Comparison of ENCODE assay signal across 24 cellular contexts in genomic region chr12:25248137-25248536, GRCh38. TPM values are rescaled to one million over a fixed set of nuclear protein-coding genes. Genes with fewer than 3 reads are reported as not detected.
DNase-seq lines count a peak whose midpoint lies in the region; ATAC-seq and TF ChIP-seq lines count a peak whose summit lies in the region.
"Had no signal": no experiment of that assay in that cellular context is flagged by ENCODE, and none has a peak within 500 bp of the region (broad histone marks: within the 10 kb centered on the region; RNA-seq: fewer than 3 reads in every experiment).

No MANE protein-coding gene starts in this region.

- H3K27me3 ChIP-seq in heart left ventricle (no peaks in the 10 kb centered on the region), WERI-Rb-1 (ENCODE audit: insufficient read depth, low read depth, severe bottlenecking) (no peaks in the 10 kb centered on the region), spleen (replicated peaks in 1 of 7) (no peaks in the 10 kb centered on the region)
- H3K27me3 ChIP-seq: ascending aorta had no signal

- intact Hi-C loops in Right ventricle myocardium superior (cut with DNase I), result no loop called here
- intact Hi-C loops in heart left ventricle (cut with DNase I), result loop anchor here in 1 of 10 donors (5.0 kb wide), 1 partner anchor 51 kb away; the partner anchor contains the start of genes DNAI7 and ETFRF1
- intact Hi-C loops in spleen (cut with DNase I; ENCODE audit: low total_unique reads), result no loop called here

- H3K27ac Mint-ChIP-seq in naive B cell, result peak overlapping the region in 1 of 6 donors; percentile 34
- H3K27ac Mint-ChIP-seq in activated CD8-positive, alpha-beta T cell treated with anti-CD3 and anti-CD28 coated beads, Interleukin-2, amount 10 ng/mL, durations not matched to agents 7 days and 5 days, result no peak overlapping the region
- H3K27ac Mint-ChIP-seq: activated naive CD4-positive, alpha-beta T cell treated with anti-CD3 and anti-CD28 coated beads, Interleukin-2, amount 50 U/mL, for 72 hours had no signal

- whole genome bisulfite sequencing in heart left ventricle, 4 donors, result 93 to 97% (median 96%) methylated on average over 20 of the region's 20 CpGs
- WGBS in spleen, 5 donors, result 95 to 97% (median 96%) methylated on average over 20 of the region's 20 CpGs

- H3K4me1 ChIP-seq in heart left ventricle, result peaks cover 0 to 30% (median 12%) of the 10 kb centered on the region in 12 donors
- peaks cover 3 to 68% (median 35%) of the 10 kb centered on the region in 6 donors for H3K4me1 ChIP-seq in spleen

- TF ChIP-seq POLR2A in heart left ventricle (IDR thresholded peaks at IDR 0.05) (no peak), spleen (IDR thresholded peaks at IDR 0.05) (no peak)

- peak; percentile 27 for DNase-seq in Right ventricle myocardium superior
- DNase-seq in heart left ventricle, result no peak
- peak; percentile 33 for DNase-seq in WERI-Rb-1
- no peak for DNase-seq in naive B cell
- no peak for DNase-seq in HT-29 (ENCODE audit: low spot score)
- DNase-seq in spleen, result no peak
- no peak for DNase-seq in activated CD8-positive, alpha-beta T cell treated with anti-CD3 and anti-CD28 coated beads, Interleukin-2, amount 10 ng/mL, durations not matched to agents 7 days and 5 days
- DNase-seq: ACHN; activated CD4-positive, CD25-positive, alpha-beta regulatory T cell treated with anti-CD3 and anti-CD28 coated beads, Interleukin-2, amount 50 U/mL, for 72 hours; C1 segment of cervical spinal cord; central memory CD4-positive, alpha-beta T cell; KG1; lower lobe of right lung; NCI-H146; NCI-H446 treated with DMSO at 0.1 percent for 48 hours; PC-3; SHP77 had no signal

- ATAC-seq in Right ventricle myocardium superior (ENCODE audit: poor library complexity) (no peak), heart left ventricle (no peak), naive B cell (ENCODE audit: low read depth in 2 of 2) (no peak), GM21515 (IDR thresholded peaks at IDR 0.05; ENCODE audit: unreplicated experiment) (no peak)
- no peak for ATAC-seq in activated CD8-positive, alpha-beta T cell treated with anti-CD3 and anti-CD28 coated beads, Interleukin-2, amount 10 ng/mL, durations not matched to agents 7 days and 5 days
- ATAC-seq: activated naive CD4-positive, alpha-beta T cell treated with anti-CD3 and anti-CD28 coated beads, Interleukin-2, amount 50 U/mL, for 72 hours; lower lobe of right lung; PC-3 had no signal

- H3K27ac ChIP-seq in heart left ventricle (no peak overlapping the region), WERI-Rb-1 (no peak overlapping the region), spleen (no peak overlapping the region)
- H3K27ac ChIP-seq: ascending aorta, lower lobe of right lung had no signal

- H3K9me3 Mint-ChIP-seq in naive B cell, result no peaks in the 10 kb centered on the region
- no peaks in the 10 kb centered on the region for H3K9me3 Mint-ChIP-seq in activated CD8-positive, alpha-beta T cell treated with anti-CD3 and anti-CD28 coated beads, Interleukin-2, amount 10 ng/mL, durations not matched to agents 7 days and 5 days (ENCODE audit: insufficient read depth)
- H3K9me3 Mint-ChIP-seq: activated naive CD4-positive, alpha-beta T cell treated with anti-CD3 and anti-CD28 coated beads, Interleukin-2, amount 50 U/mL, for 72 hours had no signal

- H3K27me3 Mint-ChIP-seq in naive B cell, result no peaks in the 10 kb centered on the region
- peaks cover 2% of the 10 kb centered on the region for H3K27me3 Mint-ChIP-seq in activated CD8-positive, alpha-beta T cell treated with anti-CD3 and anti-CD28 coated beads, Interleukin-2, amount 10 ng/mL, durations not matched to agents 7 days and 5 days (ENCODE audit: low read depth)

- POLR2A ChIA-PET in activated CD8-positive, alpha-beta T cell treated with anti-CD3 and anti-CD28 coated beads, Interleukin-2, amount 10 ng/mL, durations not matched to agents 7 days and 5 days (lab: Charles Lee), result interaction anchor here (1.2 kb wide), 1 partner anchor 140 kb away, joined by 3 read pairs; no protein-coding TSS in a partner anchor

- H3K4me3 ChIP-seq in heart left ventricle (no peak overlapping the region), WERI-Rb-1 (ENCODE audit: low read depth, low read length) (no peak overlapping the region), spleen (no peak overlapping the region)
- H3K4me3 ChIP-seq: ascending aorta, lower lobe of right lung had no signal

- CTCF ChIA-PET in activated CD8-positive, alpha-beta T cell treated with anti-CD3 and anti-CD28 coated beads, Interleukin-2, amount 10 ng/mL, durations not matched to agents 7 days and 5 days (lab: Charles Lee), result interaction anchor here (1.4 to 1.5 kb wide), 2 partner anchors 136 to 139 kb away, joined by 4 to 8 read pairs; no protein-coding TSS in a partner anchor

- TF ChIP-seq CTCF in heart left ventricle (IDR thresholded peaks at IDR 0.05), result no peak
- no peak for TF ChIP-seq CTCF in WERI-Rb-1 (IDR thresholded peaks at IDR 0.05; ENCODE audit: low read depth, low read length)
- TF ChIP-seq CTCF in spleen (IDR thresholded peaks at IDR 0.05 in 8 of 11, conservative IDR thresholded peaks at IDR 0.05 in 3 of 11), result no peak

- peaks cover 0 to 10% of the 10 kb centered on the region in 2 donors for H3K36me3 Mint-ChIP-seq in naive B cell
- peaks cover 45% of the 10 kb centered on the region for H3K36me3 Mint-ChIP-seq in activated CD8-positive, alpha-beta T cell treated with anti-CD3 and anti-CD28 coated beads, Interleukin-2, amount 10 ng/mL, durations not matched to agents 7 days and 5 days (ENCODE audit: low read depth)

- H3K4me3 Mint-ChIP-seq in naive B cell, result peak overlapping the region in 5 of 8 donors; percentile 15 to 73 (median 39)
- H3K4me3 Mint-ChIP-seq in activated CD8-positive, alpha-beta T cell treated with anti-CD3 and anti-CD28 coated beads, Interleukin-2, amount 10 ng/mL, durations not matched to agents 7 days and 5 days, result no peak overlapping the region

- peaks cover 24 to 49% (median 36%) of the 10 kb centered on the region in 3 donors for H3K4me1 Mint-ChIP-seq in naive B cell
- H3K4me1 Mint-ChIP-seq in activated CD8-positive, alpha-beta T cell treated with anti-CD3 and anti-CD28 coated beads, Interleukin-2, amount 10 ng/mL, durations not matched to agents 7 days and 5 days (ENCODE audit: low read depth), result peaks cover 26% of the 10 kb centered on the region

- H3K36me3 ChIP-seq in heart left ventricle (peaks cover 0 to 19% (median 9%) of the 10 kb centered on the region in 9 donors), WERI-Rb-1 (peaks cover 13% of the 10 kb centered on the region; the same call in 1 of the 2 replicates), spleen (peaks cover 0 to 26% (median 0%) of the 10 kb centered on the region in 6 donors)
- H3K36me3 ChIP-seq: ascending aorta had no signal

- H3K9me3 ChIP-seq in heart left ventricle (no peaks in the 10 kb centered on the region), WERI-Rb-1 (ENCODE audit: severe bottlenecking) (no peaks in the 10 kb centered on the region), spleen (no peaks in the 10 kb centered on the region)
- H3K9me3 ChIP-seq: ascending aorta, lower lobe of right lung had no signal

RNA-seq across cellular contexts. Expression of gene KRAS, which starts 2.6 kb away (rescaled TPM):
- total RNA-seq in Right ventricle myocardium superior, result 9.7 TPM
- total RNA-seq in heart left ventricle, result 10 to 100 TPM in 8 of 9 donors, 1 to 10 TPM in 1; 6.3 to 16.0 (median 11.9) TPM
- 10 to 100 TPM in 1 of 2 donors, 1 to 10 TPM in 1; 3.1 to 16.1 TPM for polyA plus RNA-seq in heart left ventricle
- polyA plus RNA-seq in naive B cell (ENCODE audit: low read depth in 6 of 6), result 10 to 100 TPM; 13.5 to 27.8 (median 25.7) TPM
- 8.2 and 10.2 TPM in 2 replicates for total RNA-seq in HT-29 (2014; rRNA removed; shearing (Covaris generic))
- total RNA-seq in spleen, result 10 to 100 TPM; 19.0 to 30.3 (median 25.1) TPM
- 1 to 10 TPM; 5.6 to 7.6 (median 6.0) TPM for polyA plus RNA-seq in spleen
- 10 to 100 TPM; 33.4 to 37.6 TPM for total RNA-seq in activated CD8-positive, alpha-beta T cell treated with anti-CD3 and anti-CD28 coated beads, Interleukin-2, amount 10 ng/mL, durations not matched to agents 7 days and 5 days

RNA-seq across cellular contexts. Expression of gene ETFRF1, which starts 53.1 kb away (rescaled TPM):
- total RNA-seq in Right ventricle myocardium superior (69.4 TPM), heart left ventricle (10 to 100 TPM; 38.7 to 83.8 (median 52.3) TPM), spleen (10 to 100 TPM; 17.2 to 50.0 (median 22.6) TPM)
- polyA plus RNA-seq in heart left ventricle (10 to 100 TPM; 31.4 to 41.0 TPM), naive B cell (ENCODE audit: low read depth in 6 of 6) (10 to 100 TPM; 29.9 to 67.1 (median 39.5) TPM), spleen (10 to 100 TPM; 22.1 to 26.8 (median 25.2) TPM)
- 1.3 and 2.5 TPM in 2 replicates for total RNA-seq in HT-29 (2014; rRNA removed; shearing (Covaris generic))
- total RNA-seq in activated CD8-positive, alpha-beta T cell treated with anti-CD3 and anti-CD28 coated beads, Interleukin-2, amount 10 ng/mL, durations not matched to agents 7 days and 5 days, result 1 to 10 TPM; 8.9 to 9.7 TPM

RNA-seq across cellular contexts. Expression of gene DNAI7, which starts 53.2 kb away (rescaled TPM):
- 1.7 TPM for total RNA-seq in Right ventricle myocardium superior
- 1 to 10 TPM in 2 of 9 donors, under 1 TPM in 6, not detected in 1; 0.36 to 1.9 (median 0.85) TPM for total RNA-seq in heart left ventricle
- under 1 TPM; 0.10 to 0.23 TPM for polyA plus RNA-seq in heart left ventricle
- under 1 TPM in 2 of 6 donors, not detected in 4; 0.16 to 0.21 TPM for polyA plus RNA-seq in naive B cell (ENCODE audit: low read depth in 6 of 6)
- total RNA-seq in HT-29 (2014; rRNA removed; shearing (Covaris generic)), result not detected in 2 replicates
- total RNA-seq in spleen, result under 1 TPM in 2 of 7 donors, not detected in 5; 0.17 to 0.28 TPM
- polyA plus RNA-seq in spleen, result under 1 TPM in 2 of 3 donors, not detected in 1; 0.03 to 0.07 TPM
- under 1 TPM in 1 of 2 experiments, not detected in 1; 0.16 TPM for total RNA-seq in activated CD8-positive, alpha-beta T cell treated with anti-CD3 and anti-CD28 coated beads, Interleukin-2, amount 10 ng/mL, durations not matched to agents 7 days and 5 days
- total RNA-seq: ascending aorta, dermis microvascular lymphatic vessel endothelial cell, endothelial cell of umbilical vein, kidney epithelial cell, PC-3, pulmonary artery endothelial cell had no signal
- polyA plus RNA-seq: endothelial cell of umbilical vein had no signal

Comparison
In these comparisons a context has a peak if more than half of its experiments do, and no peak if none do; other contexts are left out.
1. DNase-seq: peak in Right ventricle myocardium superior (single experiment) and WERI-Rb-1 (single experiment); none in heart left ventricle (0 of 5), naive B cell (single experiment), HT-29 (single experiment), spleen (single experiment) and activated CD8-positive, alpha-beta T cell treated with anti-CD3 and anti-CD28 coated beads, Interleukin-2, amount 10 ng/mL, durations not matched to agents 7 days and 5 days (single experiment).